8 cellular contexts compared by ENCODE assay signal in the genomic region with DNA sequence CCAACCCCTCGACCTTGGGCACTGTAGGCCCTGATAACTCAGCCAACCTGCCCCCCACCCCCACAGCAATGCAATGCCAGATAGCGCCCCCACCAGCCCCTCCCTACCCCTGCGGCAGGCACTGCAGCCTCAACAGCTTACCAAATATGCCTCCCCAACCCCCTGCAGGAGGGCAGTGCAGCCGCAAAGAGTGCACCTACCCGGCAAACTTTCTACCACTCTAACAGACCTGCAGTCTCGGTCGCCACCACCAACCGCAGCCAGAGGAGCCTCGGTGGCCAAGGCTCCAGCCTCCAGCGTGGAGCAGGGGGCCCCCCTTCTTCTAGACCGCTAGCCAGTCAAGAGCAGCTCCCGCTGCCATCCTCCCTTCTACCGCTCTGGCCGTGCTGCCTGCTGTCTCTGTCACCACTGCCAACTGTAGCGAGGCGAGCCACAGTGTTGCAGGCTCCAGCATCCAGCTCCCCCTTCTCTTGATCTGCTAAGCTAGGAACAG.
DNase-seq lines count a peak whose midpoint lies in the region; ATAC-seq and TF ChIP-seq lines count a peak whose summit lies in the region.
"Not testable (repeated sequence)": the region's sequence is repeated elsewhere in the genome, so short reads cannot be mapped to it uniquely, and the experiment has no call there.

No MANE protein-coding gene starts in this region.

- not testable (repeated sequence) for TF ChIP-seq POLR2A in vagina (IDR thresholded peaks at IDR 0.05)

- peak overlapping the region; percentile 55 to 81 (median 71) for H3K4me3 Mint-ChIP-seq in CD4-positive, CD25-positive, alpha-beta regulatory T cell
- H3K4me3 Mint-ChIP-seq in activated CD4-positive, alpha-beta T cell treated with anti-CD3 and anti-CD28 coated beads, Interleukin-2, amount 10 ng/mL, durations not matched to agents 7 days and 5 days, result peak overlapping the region; percentile 20
- H3K4me3 Mint-ChIP-seq in natural killer cell treated with Interleukin-12 subunit alpha and Interleukin-12 subunit beta and Interleukin-15 and Interleukin-18, amount 100 ng/mL, for 72 hours, result not testable (repeated sequence)

- not testable (repeated sequence) for TF ChIP-seq CTCF in hepatocyte (IDR thresholded peaks at IDR 0.05; ENCODE audit: poor library complexity); vagina (IDR thresholded peaks at IDR 0.05)

- not testable (repeated sequence) for H3K4me2 ChIP-seq in hepatocyte

- H3K27me3 ChIP-seq in CD4-positive, CD25-positive, alpha-beta regulatory T cell (ENCODE audit: control insufficient read depth, insufficient read depth, low read length); H7 (ENCODE audit: control insufficient read depth, insufficient read depth, low read length); hepatocyte; vagina: not testable (repeated sequence)

- intact Hi-C loops in vagina (cut with DNase I), result not testable (repeated sequence)

- POLR2A ChIA-PET in activated CD4-positive, alpha-beta T cell treated with anti-CD3 and anti-CD28 coated beads, Interleukin-2, amount 10 ng/mL, durations not matched to agents 7 days and 5 days (lab: Charles Lee), result not testable (repeated sequence)

- not testable (repeated sequence) for H3K9me2 ChIP-seq in hepatocyte (replicated peaks; ENCODE audit: insufficient read depth)

- H3K79me2 ChIP-seq in hepatocyte, result not testable (repeated sequence)

- not testable (repeated sequence) for H3K36me3 ChIP-seq in CD4-positive, CD25-positive, alpha-beta regulatory T cell (ENCODE audit: control insufficient read depth, insufficient read depth, low read length); H7 (replicated peaks; ENCODE audit: control insufficient read depth, insufficient read depth, low read length); hepatocyte (replicated peaks; ENCODE audit: insufficient read depth, low read depth); vagina

- H3K9me3 ChIP-seq in CD4-positive, CD25-positive, alpha-beta regulatory T cell (ENCODE audit: control insufficient read depth in 2 of 2, low read length in 2 of 2); hepatocyte (ENCODE audit: low read depth); vagina: not testable (repeated sequence)

- CTCF ChIA-PET in activated CD4-positive, alpha-beta T cell treated with anti-CD3 and anti-CD28 coated beads, Interleukin-2, amount 10 ng/mL, durations not matched to agents 7 days and 5 days (lab: Charles Lee), result not testable (repeated sequence)

- not testable (repeated sequence) for ATAC-seq in CD4-positive, CD25-positive, alpha-beta regulatory T cell (ENCODE audit: low read depth in 2 of 2)
- ATAC-seq in natural killer cell treated with Interleukin-12 subunit alpha and Interleukin-12 subunit beta and Interleukin-15 and Interleukin-18, amount 100 ng/mL, for 72 hours, result peak; percentile 35 to 54

- peak overlapping the region; percentile 67 to 91 (median 85) for H3K27ac Mint-ChIP-seq in CD4-positive, CD25-positive, alpha-beta regulatory T cell
- H3K27ac Mint-ChIP-seq in activated CD4-positive, alpha-beta T cell treated with anti-CD3 and anti-CD28 coated beads, Interleukin-2, amount 10 ng/mL, durations not matched to agents 7 days and 5 days, result peak overlapping the region; percentile 80
- H3K27ac Mint-ChIP-seq in natural killer cell treated with Interleukin-12 subunit alpha and Interleukin-12 subunit beta and Interleukin-15 and Interleukin-18, amount 100 ng/mL, for 72 hours, result not testable (repeated sequence)

- not testable (repeated sequence) for H3K36me3 Mint-ChIP-seq in CD4-positive, CD25-positive, alpha-beta regulatory T cell; activated CD4-positive, alpha-beta T cell treated with anti-CD3 and anti-CD28 coated beads, Interleukin-2, amount 10 ng/mL, durations not matched to agents 7 days and 5 days (ENCODE audit: low read depth); natural killer cell treated with Interleukin-12 subunit alpha and Interleukin-12 subunit beta and Interleukin-15 and Interleukin-18, amount 100 ng/mL, for 72 hours

- not testable (repeated sequence) for DNase-seq in CD4-positive, CD25-positive, alpha-beta regulatory T cell; activated CD4-positive, alpha-beta T cell treated with anti-CD3 and anti-CD28 coated beads, Interleukin-2, amount 10 ng/mL, durations not matched to agents 7 days and 5 days; natural killer cell treated with Interleukin-12 subunit alpha and Interleukin-12 subunit beta and Interleukin-15 and Interleukin-18, amount 100 ng/mL, for 72 hours (ENCODE audit: low spot score)
- DNase-seq in H7, result peak; percentile 59
- peak; percentile 57 for DNase-seq in activated effector memory CD4-positive, alpha-beta T cell treated with anti-CD3 and anti-CD28 coated beads, Interleukin-2, amount 50 U/mL, for 16 hours
- DNase-seq in ecto neural progenitor cell (ENCODE audit: low spot score), result peak; percentile 42
- peak; percentile 1 for DNase-seq in hepatocyte (ENCODE audit: low spot score)
- peak; percentile 72 to 80 for DNase-seq in vagina (ENCODE audit: extremely low spot score in 2 of 2)

- not testable (repeated sequence) for H3K9me3 Mint-ChIP-seq in CD4-positive, CD25-positive, alpha-beta regulatory T cell; activated CD4-positive, alpha-beta T cell treated with anti-CD3 and anti-CD28 coated beads, Interleukin-2, amount 10 ng/mL, durations not matched to agents 7 days and 5 days; natural killer cell treated with Interleukin-12 subunit alpha and Interleukin-12 subunit beta and Interleukin-15 and Interleukin-18, amount 100 ng/mL, for 72 hours

- not testable (repeated sequence) for H3K27me3 Mint-ChIP-seq in CD4-positive, CD25-positive, alpha-beta regulatory T cell; activated CD4-positive, alpha-beta T cell treated with anti-CD3 and anti-CD28 coated beads, Interleukin-2, amount 10 ng/mL, durations not matched to agents 7 days and 5 days
- peaks cover 7 to 29% of the 10 kb centered on the region in 2 donors for H3K27me3 Mint-ChIP-seq in natural killer cell treated with Interleukin-12 subunit alpha and Interleukin-12 subunit beta and Interleukin-15 and Interleukin-18, amount 100 ng/mL, for 72 hours

- peak overlapping the region; percentile 6 for H3K27ac ChIP-seq in CD4-positive, CD25-positive, alpha-beta regulatory T cell (ENCODE audit: insufficient read depth, low read length, poor library complexity, severe bottlenecking)
- not testable (repeated sequence) for H3K27ac ChIP-seq in hepatocyte, vagina

- not testable (repeated sequence) for H3K4me1 ChIP-seq in CD4-positive, CD25-positive, alpha-beta regulatory T cell (ENCODE audit: control insufficient read depth, insufficient read depth, low read length, poor library complexity, severe bottlenecking); hepatocyte (ENCODE audit: insufficient read depth); vagina

- H3K4me3 ChIP-seq in CD4-positive, CD25-positive, alpha-beta regulatory T cell (ENCODE audit: low read depth, low read length); H7 (ENCODE audit: insufficient read depth, low read depth, low read length); hepatocyte; vagina: not testable (repeated sequence)

- H3K4me1 Mint-ChIP-seq in CD4-positive, CD25-positive, alpha-beta regulatory T cell, result peaks cover 0 to 40% (median 11%) of the 10 kb centered on the region in 4 donors
- peaks cover 17% of the 10 kb centered on the region for H3K4me1 Mint-ChIP-seq in activated CD4-positive, alpha-beta T cell treated with anti-CD3 and anti-CD28 coated beads, Interleukin-2, amount 10 ng/mL, durations not matched to agents 7 days and 5 days
- not testable (repeated sequence) for H3K4me1 Mint-ChIP-seq in natural killer cell treated with Interleukin-12 subunit alpha and Interleukin-12 subunit beta and Interleukin-15 and Interleukin-18, amount 100 ng/mL, for 72 hours (ENCODE audit: low read depth in 2 of 2)

- WGBS in hepatocyte (ENCODE audit: low lambda C conversion rate, missing lambda C conversion rate), result 92% methylated on average over 16 of the region's 16 CpGs

- not testable (repeated sequence) for H2AFZ ChIP-seq in hepatocyte

- H4K20me1 ChIP-seq in hepatocyte (ENCODE audit: insufficient read depth, poor library complexity, severe bottlenecking), result not testable (repeated sequence)
